ENCODE assay signal across 8 cellular contexts in genomic region chr11:63531074-63531792, GRCh38. TPM values are rescaled to one million over a fixed set of nuclear protein-coding genes. Genes with fewer than 3 reads are reported as not detected.
DNase-seq lines count a peak whose midpoint lies in the region; ATAC-seq and TF ChIP-seq lines count a peak whose summit lies in the region.
"Not testable (repeated sequence)": the region's sequence is repeated elsewhere in the genome, so short reads cannot be mapped to it uniquely, and the experiment has no call there.

No MANE protein-coding gene starts in this region.

- H3K27me3 Mint-ChIP-seq in CD4-positive, alpha-beta T cell; activated B cell treated with CpG ODN at 0.5 μM for 24 hours: not testable (repeated sequence)

- H3K27me3 ChIP-seq in CD4-positive, alpha-beta T cell (ENCODE audit: control insufficient read depth, insufficient read depth, low read length); brain microvascular endothelial cell (replicated peaks); iPS DF 6.9 (ENCODE audit: control insufficient read depth, insufficient read depth, low read length); spleen (replicated peaks in 1 of 7): not testable (repeated sequence)

- H3K36me3 ChIP-seq in brain microvascular endothelial cell (replicated peaks); iPS DF 6.9 (ENCODE audit: control insufficient read depth, insufficient read depth, low read length); spleen: not testable (repeated sequence)

- not testable (repeated sequence) for H3K4me3 ChIP-seq in brain microvascular endothelial cell (ENCODE audit: low read depth, low read length); iPS DF 6.9 (ENCODE audit: low read length)
- H3K4me3 ChIP-seq in spleen = peak overlapping the region in 1 of 8 donors; percentile 36

- peak overlapping the region; percentile 98 for H3K27ac Mint-ChIP-seq in CD4-positive, alpha-beta T cell
- H3K27ac Mint-ChIP-seq in activated B cell treated with CpG ODN at 0.5 μM for 24 hours = not testable (repeated sequence)

- H3K27ac ChIP-seq in CD4-positive, alpha-beta T cell (ENCODE audit: low read depth, low read length) = peak overlapping the region; percentile 59
- H3K27ac ChIP-seq in brain microvascular endothelial cell = peak overlapping the region; percentile 45
- H3K27ac ChIP-seq in iPS DF 6.9 (ENCODE audit: low read length) = not testable (repeated sequence)
- peak overlapping the region in 7 of 8 donors; percentile 36 to 87 (median 61) for H3K27ac ChIP-seq in spleen

- H3K36me3 Mint-ChIP-seq in CD4-positive, alpha-beta T cell (ENCODE audit: low read depth); activated B cell treated with CpG ODN at 0.5 μM for 24 hours (ENCODE audit: low read depth): not testable (repeated sequence)

- H3K9me3 ChIP-seq in CD4-positive, alpha-beta T cell (ENCODE audit: control insufficient read depth, low read length); iPS DF 6.9 (ENCODE audit: control insufficient read depth, insufficient read depth, low read length); spleen: not testable (repeated sequence)

- H3K4me1 ChIP-seq in iPS DF 6.9 (ENCODE audit: control insufficient read depth, insufficient read depth, low read length) = not testable (repeated sequence)
- peaks cover 15 to 71% (median 44%) of the 10 kb centered on the region in 6 donors for H3K4me1 ChIP-seq in spleen

- CTCF ChIA-PET in CD4-positive, alpha-beta T cell (lab: Charles Lee); activated B cell treated with CpG ODN at 0.5 μM for 24 hours (lab: Charles Lee): not testable (repeated sequence)

- WGBS in iPS DF 6.9 (ENCODE audit: insufficient coverage, insufficient read length) = no CpG with 5 or more reads among the region's 6 CpGs
- 58 to 66% (median 60%) methylated on average over 4 to 5 of the region's 6 CpGs for WGBS in spleen, 5 donors

- H3K4me3 Mint-ChIP-seq in CD4-positive, alpha-beta T cell = peak overlapping the region; percentile 79
- peak overlapping the region; percentile 29 for H3K4me3 Mint-ChIP-seq in activated B cell treated with CpG ODN at 0.5 μM for 24 hours

- in situ Hi-C loops in brain microvascular endothelial cell (cut with HindIII; ENCODE audit: low pct_ligation_motif_present, low sequenced_read_pairs) = not testable (repeated sequence)

- H3K9me3 Mint-ChIP-seq in CD4-positive, alpha-beta T cell; activated B cell treated with CpG ODN at 0.5 μM for 24 hours: not testable (repeated sequence)

- H3K4me1 Mint-ChIP-seq in CD4-positive, alpha-beta T cell (ENCODE audit: low read depth) = peaks cover 80% of the 10 kb centered on the region
- H3K4me1 Mint-ChIP-seq in activated B cell treated with CpG ODN at 0.5 μM for 24 hours = peaks cover 27% of the 10 kb centered on the region

- intact Hi-C loops in CD4-positive, alpha-beta T cell (cut with DNase I, micrococcal nuclease) = loop anchor here in 1 of 2 experiments (1.0 to 10.0 kb wide), 3 partner anchors 36 to 140 kb away; partner anchors contain the start of gene ATL3
- intact Hi-C loops in activated B cell treated with CpG ODN at 0.5 μM for 24 hours (cut with micrococcal nuclease); spleen (cut with DNase I; ENCODE audit: low total_unique reads): not testable (repeated sequence)

- POLR2A ChIA-PET in CD4-positive, alpha-beta T cell (lab: Charles Lee) = interaction anchor here (0.7 to 3.8 kb wide), 11 partner anchors 10 to 82 kb away, joined by 3 to 44 read pairs (median 4); partner anchors contain the start of gene PLAAT2
- POLR2A ChIA-PET in activated B cell treated with CpG ODN at 0.5 μM for 24 hours (lab: Charles Lee) = not testable (repeated sequence)

- ATAC-seq in CD4-positive, alpha-beta T cell (ENCODE audit: poor library complexity) = peak; percentile 98
- peak; percentile 61 for ATAC-seq in GM19372 (IDR thresholded peaks at IDR 0.05; ENCODE audit: low read depth, unreplicated experiment)
- ATAC-seq in HG03097 (IDR thresholded peaks at IDR 0.05; ENCODE audit: low FRiP score, unreplicated experiment) = peak; percentile 77
- peak; percentile 88 for ATAC-seq in activated B cell treated with CpG ODN at 0.5 μM for 24 hours (ENCODE audit: low read depth)

- TF ChIP-seq CTCF in CD4-positive, alpha-beta T cell (IDR thresholded peaks at IDR 0.05); activated B cell treated with CpG ODN at 0.5 μM for 24 hours (IDR thresholded peaks at IDR 0.05); brain microvascular endothelial cell (IDR thresholded peaks at IDR 0.05; ENCODE audit: low read depth, low read length, missing control alignments); spleen (IDR thresholded peaks at IDR 0.05 in 8 of 11, conservative IDR thresholded peaks at IDR 0.05 in 3 of 11): not testable (repeated sequence)

- peak in 9 of 10 experiments; percentile 31 to 67 (median 47) for DNase-seq in CD4-positive, alpha-beta T cell
- peak; percentile 83 for DNase-seq in MV-4-11 (lab: John Stamatoyannopoulos, UW)
- not testable (repeated sequence) for DNase-seq in activated B cell treated with CpG ODN at 0.5 μM for 24 hours
- peak; percentile 95 for DNase-seq in brain microvascular endothelial cell
- peak; percentile 64 for DNase-seq in iPS DF 6.9 (ENCODE audit: low read depth, low spot score)
- peak; percentile 66 for DNase-seq in spleen

- TF ChIP-seq POLR2A in spleen (IDR thresholded peaks at IDR 0.05) = not testable (repeated sequence)

RNA-seq across cellular contexts. Expression of gene PLAAT4, which starts 5.4 kb away (rescaled TPM):
- 10 to 100 TPM; 80.4 to 82.4 TPM for total RNA-seq in CD4-positive, alpha-beta T cell
- total RNA-seq in activated B cell treated with CpG ODN at 0.5 μM for 24 hours (3.9 and 4.7 TPM in 2 replicates), spleen (100 to 1,000 TPM in 1 of 7 donors, 10 to 100 TPM in 6; 55.6 to 101 (median 65.3) TPM)
- polyA plus RNA-seq in spleen = 100 to 1,000 TPM in 1 of 3 donors, 10 to 100 TPM in 2; 78.6 to 105 (median 98.6) TPM

RNA-seq across cellular contexts. Expression of gene LGALS12, which starts 25.3 kb away (rescaled TPM):
- not detected for total RNA-seq in CD4-positive, alpha-beta T cell
- not detected in 2 replicates for total RNA-seq in activated B cell treated with CpG ODN at 0.5 μM for 24 hours
- 1 to 10 TPM in 4 of 7 donors, under 1 TPM in 2, not detected in 1; 0.88 to 3.5 (median 2.0) TPM for total RNA-seq in spleen
- under 1 TPM; 0.24 to 0.30 (median 0.26) TPM for polyA plus RNA-seq in spleen

RNA-seq across cellular contexts. Expression of gene PLAAT2, which starts 31.9 kb away (rescaled TPM):
- under 1 TPM; 0.34 to 0.49 TPM for total RNA-seq in CD4-positive, alpha-beta T cell
- not detected in 2 replicates for total RNA-seq in activated B cell treated with CpG ODN at 0.5 μM for 24 hours
- total RNA-seq in spleen = 1 to 10 TPM in 1 of 7 donors, not detected in 6; 1.3 TPM
- under 1 TPM in 2 of 3 donors, not detected in 1; 0.16 to 0.18 TPM for polyA plus RNA-seq in spleen

RNA-seq across cellular contexts. Expression of gene PLAAT5, which starts 40.3 kb away (rescaled TPM):
- under 1 TPM in 1 of 2 experiments, not detected in 1; 0.16 TPM for total RNA-seq in CD4-positive, alpha-beta T cell
- total RNA-seq in activated B cell treated with CpG ODN at 0.5 μM for 24 hours = not detected in 2 replicates
- total RNA-seq in spleen = under 1 TPM in 4 of 7 donors, not detected in 3; 0.22 to 0.54 (median 0.30) TPM
- under 1 TPM in 2 of 3 donors, not detected in 1; 0.10 to 0.11 TPM for polyA plus RNA-seq in spleen
